ENCODE assay signal across 9 cellular contexts in the genomic region with DNA sequence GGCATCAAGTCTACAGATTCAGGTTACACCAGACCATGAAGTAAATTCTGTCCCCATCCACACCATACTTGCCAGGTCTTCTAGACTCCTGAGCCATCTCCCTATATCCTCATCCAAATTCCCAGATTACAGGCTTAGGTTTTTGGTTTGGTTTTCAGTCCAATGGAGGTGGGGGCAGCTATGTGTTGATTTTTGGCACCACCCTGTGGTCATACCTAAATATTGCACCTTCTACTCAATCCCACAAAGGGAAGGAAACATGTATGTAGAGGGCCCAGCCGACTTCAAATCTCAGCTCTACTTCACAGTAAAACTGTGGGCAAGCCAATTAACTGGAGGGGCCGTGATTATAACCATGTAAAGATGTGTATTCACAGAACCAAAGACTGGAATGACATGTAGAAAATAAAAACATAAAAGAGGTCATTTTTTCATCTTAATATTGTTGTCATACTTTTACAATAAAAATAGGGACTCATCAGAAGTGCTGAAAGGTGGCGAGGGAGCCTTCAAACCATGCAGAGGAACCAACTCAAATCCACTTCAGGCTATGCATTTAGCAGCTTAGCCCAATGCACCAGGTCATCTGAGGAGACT. TPM values are rescaled to one million over a fixed set of nuclear protein-coding genes. Genes with fewer than 3 reads are reported as not detected.
DNase-seq lines count a peak whose midpoint lies in the region; ATAC-seq and TF ChIP-seq lines count a peak whose summit lies in the region.
"Had no signal": no experiment of that assay in that cellular context is flagged by ENCODE, and none has a peak within 500 bp of the region (broad histone marks: within the 10 kb centered on the region; RNA-seq: fewer than 3 reads in every experiment).

No MANE protein-coding gene starts in this region.

- peak in 1 of 7 experiments; percentile 28 for DNase-seq in CD8-positive, alpha-beta T cell
- DNase-seq in NCI-H146 (lab: John Stamatoyannopoulos, UW), result peak; percentile 38
- DNase-seq in activated naive CD8-positive, alpha-beta T cell treated with anti-CD3 and anti-CD28 coated beads for 36 hours, result peak; percentile 18
- DNase-seq in heart left ventricle, result peak in 1 of 5 donors; percentile 13
- DNase-seq in retinal pigment epithelial cell (ENCODE audit: low read depth), result no peak

- peaks cover 23% of the 10 kb centered on the region for H3K36me3 ChIP-seq in CD8-positive, alpha-beta T cell (ENCODE audit: insufficient read depth, low read length)
- peaks cover 0 to 72% (median 45%) of the 10 kb centered on the region in 9 donors for H3K36me3 ChIP-seq in heart left ventricle
- H3K36me3 ChIP-seq: ovary had no signal

- H3K4me1 ChIP-seq in CD8-positive, alpha-beta T cell (ENCODE audit: insufficient read depth, low read length), result no peaks in the 10 kb centered on the region
- H3K4me1 ChIP-seq in heart left ventricle, result peaks cover 0 to 33% (median 7%) of the 10 kb centered on the region in 12 donors

- H3K27ac Mint-ChIP-seq in CD8-positive, alpha-beta T cell, result no peak overlapping the region
- no peak overlapping the region for H3K27ac Mint-ChIP-seq in activated naive CD8-positive, alpha-beta T cell treated with anti-CD3 and anti-CD28 coated beads for 36 hours

- no peak overlapping the region for H3K4me3 Mint-ChIP-seq in CD8-positive, alpha-beta T cell
- no peak overlapping the region for H3K4me3 Mint-ChIP-seq in activated naive CD8-positive, alpha-beta T cell treated with anti-CD3 and anti-CD28 coated beads for 36 hours

- POLR2A ChIA-PET in CD8-positive, alpha-beta T cell (lab: Charles Lee), result interaction anchor here (1.2 kb wide), 1 partner anchor 12 kb away, joined by 3 read pairs; no protein-coding TSS in a partner anchor

- ATAC-seq in CD8-positive, alpha-beta T cell, result peak; percentile 79
- ATAC-seq in GM18498 (IDR thresholded peaks at IDR 0.05; ENCODE audit: unreplicated experiment), result peak; percentile 62
- peak; percentile 52 to 73 (median 62) for ATAC-seq in heart left ventricle
- ATAC-seq in HG03108 (IDR thresholded peaks at IDR 0.05; ENCODE audit: unreplicated experiment), result no peak
- ATAC-seq in GM19455 (IDR thresholded peaks at IDR 0.05; ENCODE audit: unreplicated experiment), result no peak

- CTCF ChIA-PET in CD8-positive, alpha-beta T cell (lab: Charles Lee), result interaction anchor here (0.6 to 5.1 kb wide), 14 partner anchors 9 to 1156 kb away, joined by 3 to 71 read pairs (median 4); a partner anchor contains a TSS

- H3K4me3 ChIP-seq in CD8-positive, alpha-beta T cell (ENCODE audit: low read depth, low read length), result no peak overlapping the region
- H3K4me3 ChIP-seq in heart left ventricle (no peak overlapping the region), retinal pigment epithelial cell (ENCODE audit: low read length) (no peak overlapping the region)
- H3K4me3 ChIP-seq: ovary had no signal

- peak; percentile 69 for TF ChIP-seq CTCF in CD8-positive, alpha-beta T cell (IDR thresholded peaks at IDR 0.05)
- TF ChIP-seq CTCF in heart left ventricle (IDR thresholded peaks at IDR 0.05) (peak; percentile 55 to 74 (median 66)), retinal pigment epithelial cell (conservative IDR thresholded peaks at IDR 0.05; ENCODE audit: low read depth, low read length) (peak; percentile 72)

- H3K27me3 Mint-ChIP-seq in CD8-positive, alpha-beta T cell (ENCODE audit: low read depth), result no peaks in the 10 kb centered on the region
- no peaks in the 10 kb centered on the region for H3K27me3 Mint-ChIP-seq in activated naive CD8-positive, alpha-beta T cell treated with anti-CD3 and anti-CD28 coated beads for 36 hours

- H3K27me3 ChIP-seq in CD8-positive, alpha-beta T cell (ENCODE audit: insufficient read depth, low read length), result no peaks in the 10 kb centered on the region
- H3K27me3 ChIP-seq in heart left ventricle, result no peaks in the 10 kb centered on the region
- H3K27me3 ChIP-seq: ovary had no signal

- H3K27ac ChIP-seq in CD8-positive, alpha-beta T cell (ENCODE audit: low read depth, low read length), result no peak overlapping the region
- H3K27ac ChIP-seq in heart left ventricle, result no peak overlapping the region
- H3K27ac ChIP-seq: ovary had no signal

- 52 to 63% (median 56%) methylated on average over 3 of the region's 3 CpGs for WGBS in heart left ventricle, 4 donors

- no peak for TF ChIP-seq POLR2A in heart left ventricle (IDR thresholded peaks at IDR 0.05)

- H3K4me1 Mint-ChIP-seq in CD8-positive, alpha-beta T cell (ENCODE audit: low read depth), result peaks cover 5% of the 10 kb centered on the region
- peaks cover 5% of the 10 kb centered on the region for H3K4me1 Mint-ChIP-seq in activated naive CD8-positive, alpha-beta T cell treated with anti-CD3 and anti-CD28 coated beads for 36 hours

- H3K9me3 Mint-ChIP-seq in CD8-positive, alpha-beta T cell, result no peaks in the 10 kb centered on the region
- no peaks in the 10 kb centered on the region for H3K9me3 Mint-ChIP-seq in activated naive CD8-positive, alpha-beta T cell treated with anti-CD3 and anti-CD28 coated beads for 36 hours

- peaks cover 87% of the 10 kb centered on the region for H3K36me3 Mint-ChIP-seq in CD8-positive, alpha-beta T cell
- peaks cover 13% of the 10 kb centered on the region for H3K36me3 Mint-ChIP-seq in activated naive CD8-positive, alpha-beta T cell treated with anti-CD3 and anti-CD28 coated beads for 36 hours

- intact Hi-C loops in CD8-positive, alpha-beta T cell (cut with DNase I, micrococcal nuclease), result loop anchor here (1.0 to 10.0 kb wide), 4 partner anchors 112 to 1154 kb away; no protein-coding TSS in a partner anchor
- intact Hi-C loops in heart left ventricle (cut with DNase I), result loop anchor here (2.0 to 10.0 kb wide), 10 partner anchors 112 to 1154 kb away; no protein-coding TSS in a partner anchor

- H3K9me3 ChIP-seq in CD8-positive, alpha-beta T cell (ENCODE audit: low read length), result no peaks in the 10 kb centered on the region
- H3K9me3 ChIP-seq in heart left ventricle, result no peaks in the 10 kb centered on the region
- H3K9me3 ChIP-seq: ovary had no signal

RNA-seq across cellular contexts. Expression of a gene that starts 19.8 kb away (rescaled TPM):
- 10 to 100 TPM; 37.2 to 38.7 TPM for total RNA-seq in CD8-positive, alpha-beta T cell
- 10 to 100 TPM; 14.2 to 22.1 TPM for total RNA-seq in activated naive CD8-positive, alpha-beta T cell treated with anti-CD3 and anti-CD28 coated beads for 36 hours
- total RNA-seq in heart left ventricle, result 10 to 100 TPM; 12.8 to 31.5 (median 23.0) TPM
- polyA plus RNA-seq in heart left ventricle, result 1 to 10 TPM; 4.4 to 4.7 TPM

Comparison
In these comparisons a context has a peak if more than half of its experiments do, and no peak if none do; other contexts are left out.
1. ATAC-seq: peak in CD8-positive, alpha-beta T cell (single experiment), GM18498 (single experiment) and heart left ventricle (4 of 4); none in HG03108 (single experiment) and GM19455 (single experiment).
2. Peak in every context shown above with its lines, with median percentiles within 50 percentile points of each other: CTCF ChIP-seq.